9 cellular contexts compared by ENCODE assay signal in genomic region chr3:73255609-73256029, GRCh38.
DNase-seq lines count a peak whose midpoint lies in the region; ATAC-seq and TF ChIP-seq lines count a peak whose summit lies in the region.
"Had no signal": no experiment of that assay in that cellular context is flagged by ENCODE, and none has a peak within 500 bp of the region (broad histone marks: within the 10 kb centered on the region; RNA-seq: fewer than 3 reads in every experiment).

No MANE protein-coding gene starts in this region.

- H3K4me3 ChIP-seq in epithelial cell of esophagus (ENCODE audit: low read length) = no peak overlapping the region
- H3K4me3 ChIP-seq: A549 had no signal

- peak; percentile 11 to 57 for DNase-seq in NCI-H524 (lab: John Stamatoyannopoulos, UW)
- DNase-seq in NCI-H524 treated with DMSO at 0.1 percent for 48 hours (lab: John Stamatoyannopoulos, UW) = no peak
- DNase-seq in NCI-H345 treated with DMSO at 0.1 percent for 48 hours (lab: John Stamatoyannopoulos, UW; ENCODE audit: unreplicated experiment) = peak; percentile 88
- peak; percentile 97 for DNase-seq in epithelial cell of esophagus (ENCODE audit: low read depth)
- peak; percentile 29 for DNase-seq in superior temporal gyrus (ENCODE audit: extremely low spot score)
- no peak for DNase-seq in cerebellar nuclear complex (lab: John Stamatoyannopoulos, UW)
- DNase-seq in activated T-cell treated with anti-CD3 and anti-CD28 coated beads, Interleukin-2, amount 50 U/mL, for 72 hours = no peak
- DNase-seq in NCI-H82 (lab: John Stamatoyannopoulos, UW) = no peak

- no peak for TF ChIP-seq CTCF in epithelial cell of esophagus (IDR thresholded peaks at IDR 0.05; ENCODE audit: insufficient read depth, low read depth, low read length, missing control alignments)

- no peaks in the 10 kb centered on the region for H3K4me1 Mint-ChIP-seq in activated T-cell treated with anti-CD3 and anti-CD28 coated beads, Interleukin-2, amount 50 U/mL, for 72 hours (ENCODE audit: low read depth)

- H3K27ac Mint-ChIP-seq in activated T-cell treated with anti-CD3 and anti-CD28 coated beads, Interleukin-2, amount 50 U/mL, for 72 hours = no peak overlapping the region

- peaks cover 19% of the 10 kb centered on the region for H3K27me3 Mint-ChIP-seq in activated T-cell treated with anti-CD3 and anti-CD28 coated beads, Interleukin-2, amount 50 U/mL, for 72 hours (ENCODE audit: low read depth)

- no peak overlapping the region for H3K4me3 Mint-ChIP-seq in activated T-cell treated with anti-CD3 and anti-CD28 coated beads, Interleukin-2, amount 50 U/mL, for 72 hours

- ATAC-seq in activated T-cell treated with anti-CD3 and anti-CD28 coated beads, Interleukin-2, amount 50 U/mL, for 72 hours (replicated peaks in 1 of 2) = no peak
- ATAC-seq: A549 had no signal

- no peaks in the 10 kb centered on the region for H3K9me3 Mint-ChIP-seq in activated T-cell treated with anti-CD3 and anti-CD28 coated beads, Interleukin-2, amount 50 U/mL, for 72 hours

- H3K36me3 Mint-ChIP-seq in activated T-cell treated with anti-CD3 and anti-CD28 coated beads, Interleukin-2, amount 50 U/mL, for 72 hours (ENCODE audit: insufficient read depth in 2 of 2) = no peaks in the 10 kb centered on the region

Comparison
In these comparisons a context has a peak if more than half of its experiments do, and no peak if none do; other contexts are left out.
1. DNase-seq: peak in NCI-H524 (2 of 2), NCI-H345 treated with DMSO at 0.1 percent for 48 hours (single experiment), epithelial cell of esophagus (single experiment) and superior temporal gyrus (single experiment); none in NCI-H524 treated with DMSO at 0.1 percent for 48 hours (single experiment), cerebellar nuclear complex (0 of 2), activated T-cell treated with anti-CD3 and anti-CD28 coated beads, Interleukin-2, amount 50 U/mL, for 72 hours (0 of 2) and NCI-H82 (single experiment).